25 cellular contexts compared by ENCODE assay signal in the genomic region with DNA sequence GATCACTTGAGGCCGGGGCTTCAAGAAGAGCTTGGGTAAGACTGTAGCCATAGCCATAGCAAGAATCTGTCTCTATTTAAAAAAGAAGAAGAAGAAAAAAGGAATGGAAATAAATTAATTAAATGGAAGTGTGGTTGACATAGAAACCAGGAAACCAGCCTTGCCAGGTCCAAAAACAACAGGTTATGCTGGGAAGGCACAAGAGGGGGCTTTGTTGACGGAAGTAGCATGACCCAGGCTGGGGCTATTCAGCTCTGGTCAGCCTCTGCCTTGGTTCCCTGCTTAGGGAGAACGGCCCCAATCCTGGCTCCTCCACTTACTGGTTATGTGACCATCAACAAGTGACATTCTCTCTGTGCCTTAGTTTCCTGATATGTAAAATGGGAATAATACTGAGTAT.
DNase-seq lines count a peak whose midpoint lies in the region; ATAC-seq and TF ChIP-seq lines count a peak whose summit lies in the region.
"Had no signal": no experiment of that assay in that cellular context is flagged by ENCODE, and none has a peak within 500 bp of the region (broad histone marks: within the 10 kb centered on the region; RNA-seq: fewer than 3 reads in every experiment).

No MANE protein-coding gene starts in this region.

- TF ChIP-seq CTCF in RWPE1 (conservative IDR thresholded peaks at IDR 0.05; ENCODE audit: low read depth), result no peak

- POLR2A ChIA-PET in RWPE1 (lab: Yijun Ruan, JAX; ENCODE audit: low non-redundant PET), result no interaction called here

- peaks cover 63% of the 10 kb centered on the region for H3K4me1 Mint-ChIP-seq in activated naive CD4-positive, alpha-beta T cell treated with anti-CD3 and anti-CD28 coated beads, Interleukin-2, amount 50 U/mL, for 24 hours
- peaks cover 32% of the 10 kb centered on the region for H3K4me1 Mint-ChIP-seq in dendritic cell treated with granulocyte-macrophage colony-stimulating factor and Interleukin-4, amounts not matched to agents 40 ng/mL and 50 ng/mL, for 4 days (ENCODE audit: low read depth)

- no peaks in the 10 kb centered on the region for H3K27me3 Mint-ChIP-seq in activated naive CD4-positive, alpha-beta T cell treated with anti-CD3 and anti-CD28 coated beads, Interleukin-2, amount 50 U/mL, for 24 hours
- H3K27me3 Mint-ChIP-seq in dendritic cell treated with granulocyte-macrophage colony-stimulating factor and Interleukin-4, amounts not matched to agents 40 ng/mL and 50 ng/mL, for 4 days, result peaks cover 60% of the 10 kb centered on the region

- ATAC-seq in HG03342 (IDR thresholded peaks at IDR 0.05; ENCODE audit: unreplicated experiment), result no peak
- ATAC-seq: right lobe of liver had no signal

- H3K27ac Mint-ChIP-seq in activated naive CD4-positive, alpha-beta T cell treated with anti-CD3 and anti-CD28 coated beads, Interleukin-2, amount 50 U/mL, for 24 hours, result peak overlapping the region; percentile 17
- H3K27ac Mint-ChIP-seq in dendritic cell treated with granulocyte-macrophage colony-stimulating factor and Interleukin-4, amounts not matched to agents 40 ng/mL and 50 ng/mL, for 4 days, result peak overlapping the region; percentile 63
- H3K27ac Mint-ChIP-seq: progenitor cell of endocrine pancreas had no signal

- H3K9me3 Mint-ChIP-seq in activated naive CD4-positive, alpha-beta T cell treated with anti-CD3 and anti-CD28 coated beads, Interleukin-2, amount 50 U/mL, for 24 hours, result no peaks in the 10 kb centered on the region
- H3K9me3 Mint-ChIP-seq in dendritic cell treated with granulocyte-macrophage colony-stimulating factor and Interleukin-4, amounts not matched to agents 40 ng/mL and 50 ng/mL, for 4 days, result no peaks in the 10 kb centered on the region

- H3K4me3 ChIP-seq in skin epidermis, result no peak overlapping the region
- H3K4me3 ChIP-seq: MG63, right lobe of liver, tibial nerve had no signal

- DNase-seq in activated naive CD4-positive, alpha-beta T cell (lab: John Stamatoyannopoulos, UW), result no peak
- DNase-seq in RWPE1 (ENCODE audit: low spot score), result no peak
- DNase-seq in kidney tubule cell (ENCODE audit: low spot score), result no peak
- DNase-seq: activated CD4-positive, CD25-positive, alpha-beta regulatory T cell; activated naive CD4-positive, alpha-beta T cell treated with Interleukin-2 at 50 U/mL for 16 hours; activated T-cell treated with anti-CD3 and anti-CD28 coated beads, Interleukin-2, amount 50 U/mL, for 1 hour; anterior cingulate cortex; DMS153; effector CD8-positive, alpha-beta T cell; KBM-7; NCI-H1105; NCI-H187; NCI-H774; right lobe of liver; stimulated activated CD4-positive, alpha-beta T cell treated with anti-CD3 and anti-CD28 coated beads, Interleukin-12 subunit alpha, Interleukin-12 subunit beta, amount 100 ng/mL, for 4 hours; stimulated activated CD4-positive, alpha-beta T cell treated with anti-CD3 and anti-CD28 coated beads, Interleukin-4, amount 100 ng/mL, for 1 hour had no signal

- intact Hi-C loops in dendritic cell treated with granulocyte-macrophage colony-stimulating factor and Interleukin-4, amounts not matched to agents 40 ng/mL and 50 ng/mL, for 4 days (cut with micrococcal nuclease), result no loop called here

- H3K4me3 Mint-ChIP-seq in activated naive CD4-positive, alpha-beta T cell treated with anti-CD3 and anti-CD28 coated beads, Interleukin-2, amount 50 U/mL, for 24 hours, result no peak overlapping the region
- H3K4me3 Mint-ChIP-seq in dendritic cell treated with granulocyte-macrophage colony-stimulating factor and Interleukin-4, amounts not matched to agents 40 ng/mL and 50 ng/mL, for 4 days, result no peak overlapping the region

- CTCF ChIA-PET in RWPE1 (lab: Yijun Ruan, JAX), result interaction anchor here (0.6 to 1.1 kb wide), 3 partner anchors 11 to 36 kb away, joined by 3 to 4 read pairs (median 3); no protein-coding TSS in a partner anchor

- H3K36me3 Mint-ChIP-seq in activated naive CD4-positive, alpha-beta T cell treated with anti-CD3 and anti-CD28 coated beads, Interleukin-2, amount 50 U/mL, for 24 hours, result no peaks in the 10 kb centered on the region
- no peaks in the 10 kb centered on the region for H3K36me3 Mint-ChIP-seq in dendritic cell treated with granulocyte-macrophage colony-stimulating factor and Interleukin-4, amounts not matched to agents 40 ng/mL and 50 ng/mL, for 4 days (ENCODE audit: low read depth)

- H3K27ac ChIP-seq in RWPE1 (peak overlapping the region; percentile 100), skin epidermis (peak overlapping the region in 15 of 21 experiments; percentile 11 to 80 (median 60))
- H3K27ac ChIP-seq: HL-60, neutrophil, right lobe of liver, tibial nerve had no signal
